In the genomic region with DNA sequence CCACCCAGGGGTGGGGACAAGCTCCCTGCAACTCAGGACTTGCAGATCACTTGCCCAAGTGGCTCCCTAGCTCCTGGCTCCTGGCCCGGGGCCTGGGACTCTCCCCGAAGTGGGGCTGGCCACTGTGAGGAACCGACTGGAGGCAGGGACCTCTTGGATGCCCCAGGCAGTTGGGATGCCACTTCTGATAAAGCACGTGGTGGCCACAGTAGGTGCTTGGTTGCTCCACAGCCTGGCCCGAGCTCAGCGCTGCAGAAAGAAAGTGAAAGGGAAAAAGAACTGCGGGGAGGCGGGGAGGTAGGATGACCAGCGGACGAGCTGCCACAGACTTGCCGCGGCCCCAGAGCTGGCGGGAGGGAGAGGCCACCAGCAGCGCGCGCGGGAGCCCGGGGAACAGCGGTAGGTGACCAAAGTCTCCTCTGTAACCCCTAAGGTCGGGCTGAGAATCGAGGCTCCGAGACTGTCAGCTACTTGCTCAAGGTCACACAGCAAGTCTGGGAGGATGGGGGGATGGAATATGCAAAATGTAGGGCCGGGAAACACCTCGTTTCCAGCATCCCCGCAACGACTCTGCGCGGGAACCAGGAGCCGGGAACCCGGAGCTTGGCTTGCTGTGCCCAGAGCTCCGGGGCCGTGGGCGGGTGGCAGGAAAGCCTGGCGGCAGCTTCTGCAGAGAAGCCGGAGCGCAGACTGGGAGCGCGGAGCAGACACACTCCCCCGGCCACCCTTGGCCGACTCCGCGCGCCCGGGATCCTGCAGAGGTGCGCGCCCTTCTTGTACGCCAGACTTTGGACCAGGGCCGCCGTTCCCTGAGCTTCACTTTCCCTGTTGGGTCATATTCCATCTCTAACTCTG, we compare ENCODE assay signal across 8 cellular contexts. TPM values are rescaled to one million over a fixed set of nuclear protein-coding genes. Genes with fewer than 3 reads are reported as not detected.
A peak's percentile ranks its signal among the peaks of the same experiment; 100 is the strongest.
DNase-seq lines count a peak whose midpoint lies in the region; ATAC-seq lines count a peak whose summit lies in the region.

No MANE protein-coding gene starts in this region.

- H3K4me3 ChIP-seq in HUES6 (ENCODE audit: low read depth, low read length), result peak overlapping the region; percentile 54
- peak overlapping the region; percentile 88 for H3K4me3 ChIP-seq in adipocyte (ENCODE audit: low read length)
- H3K4me3 ChIP-seq in iPS-11a (ENCODE audit: low read depth, low read length), result peak overlapping the region; percentile 17
- peak overlapping the region; percentile 42 to 61 (median 49) for H3K4me3 ChIP-seq in skin epidermis

- H3K4me3 Mint-ChIP-seq in activated CD8-positive, alpha-beta memory T cell treated with anti-CD3 and anti-CD28 coated beads, Interleukin-2, amount 10 ng/mL, durations not matched to agents 7 days and 5 days, result peak overlapping the region; percentile 90

- H3K36me3 ChIP-seq in HUES6 (ENCODE audit: control insufficient read depth, insufficient read depth, low read length) (no peaks in the 10 kb centered on the region), adipocyte (ENCODE audit: control insufficient read depth, insufficient read depth, low read length, severe bottlenecking) (no peaks in the 10 kb centered on the region)

- H3K4me1 Mint-ChIP-seq in activated CD8-positive, alpha-beta memory T cell treated with anti-CD3 and anti-CD28 coated beads, Interleukin-2, amount 10 ng/mL, durations not matched to agents 7 days and 5 days, result peaks cover 70% of the 10 kb centered on the region

- H3K27ac Mint-ChIP-seq in activated CD8-positive, alpha-beta memory T cell treated with anti-CD3 and anti-CD28 coated beads, Interleukin-2, amount 10 ng/mL, durations not matched to agents 7 days and 5 days, result peak overlapping the region; percentile 92

- no peaks in the 10 kb centered on the region for H3K27me3 Mint-ChIP-seq in activated CD8-positive, alpha-beta memory T cell treated with anti-CD3 and anti-CD28 coated beads, Interleukin-2, amount 10 ng/mL, durations not matched to agents 7 days and 5 days

- H3K4me1 ChIP-seq in HUES6 (ENCODE audit: control insufficient read depth, insufficient read depth, low read length) (peaks cover 8% of the 10 kb centered on the region; the same call in 1 of the 2 replicates), adipocyte (ENCODE audit: control insufficient read depth, insufficient read depth, low read length) (peaks cover 10% of the 10 kb centered on the region)

- no peak overlapping the region for H3K27ac ChIP-seq in HUES6 (ENCODE audit: low read depth, low read length)
- H3K27ac ChIP-seq in skin epidermis, result peak overlapping the region in 20 of 21 experiments; percentile 24 to 91 (median 73)

- CTCF ChIA-PET in activated CD8-positive, alpha-beta memory T cell treated with anti-CD3 and anti-CD28 coated beads, Interleukin-2, amount 10 ng/mL, durations not matched to agents 7 days and 5 days (lab: Charles Lee), result interaction anchor here (0.6 to 4.9 kb wide), 13 partner anchors 9 to 367 kb away, joined by 3 to 52 read pairs (median 4); partner anchors contain the start of gene NUBP1

- peak; percentile 71 for DNase-seq in activated CD8-positive, alpha-beta memory T cell treated with anti-CD3 and anti-CD28 coated beads, Interleukin-2, amount 10 ng/mL, durations not matched to agents 7 days and 5 days
- DNase-seq in activated CD8-positive, alpha-beta memory T cell treated with anti-CD3 and anti-CD28 coated beads for 24 hours, result no peak
- DNase-seq in adipocyte (ENCODE audit: low read depth) (peak; percentile 67), NCI-H1930 (lab: John Stamatoyannopoulos, UW) (no peak)

- peak; percentile 18 for ATAC-seq in activated CD8-positive, alpha-beta memory T cell treated with anti-CD3 and anti-CD28 coated beads, Interleukin-2, amount 10 ng/mL, durations not matched to agents 7 days and 5 days
- no peak for ATAC-seq in HG03097 (IDR thresholded peaks at IDR 0.05; ENCODE audit: low FRiP score, unreplicated experiment)

- H3K36me3 Mint-ChIP-seq in activated CD8-positive, alpha-beta memory T cell treated with anti-CD3 and anti-CD28 coated beads, Interleukin-2, amount 10 ng/mL, durations not matched to agents 7 days and 5 days, result peaks cover 45% of the 10 kb centered on the region

- H3K9me3 ChIP-seq in HUES6 (ENCODE audit: control insufficient read depth, insufficient read depth, low read depth, low read length) (no peaks in the 10 kb centered on the region), adipocyte (ENCODE audit: control insufficient read depth, low read length) (no peaks in the 10 kb centered on the region)

- H3K27me3 ChIP-seq in HUES6 (ENCODE audit: control insufficient read depth, insufficient read depth, low read length), result peaks cover 85% of the 10 kb centered on the region
- peaks cover 7% of the 10 kb centered on the region for H3K27me3 ChIP-seq in adipocyte (replicated peaks; ENCODE audit: control insufficient read depth, insufficient read depth, low read length)

- no peak overlapping the region for H3K9ac ChIP-seq in HUES6 (ENCODE audit: low read length)
- H3K9ac ChIP-seq in adipocyte (ENCODE audit: low read length), result peak overlapping the region; percentile 78

- no peaks in the 10 kb centered on the region for H3K9me3 Mint-ChIP-seq in activated CD8-positive, alpha-beta memory T cell treated with anti-CD3 and anti-CD28 coated beads, Interleukin-2, amount 10 ng/mL, durations not matched to agents 7 days and 5 days (ENCODE audit: low read depth)

RNA-seq across cellular contexts. Expression of gene CIITA, which starts 1.9 kb away (rescaled TPM):
- total RNA-seq in activated CD8-positive, alpha-beta memory T cell treated with anti-CD3 and anti-CD28 coated beads, Interleukin-2, amount 10 ng/mL, durations not matched to agents 7 days and 5 days, result 100 to 1,000 TPM in 1 of 2 experiments, 10 to 100 TPM in 1; 68.7 to 103 TPM

Comparison
In these comparisons a context has a peak if more than half of its experiments do, and no peak if none do; other contexts are left out.
1. DNase-seq: peak in activated CD8-positive, alpha-beta memory T cell treated with anti-CD3 and anti-CD28 coated beads, Interleukin-2, amount 10 ng/mL, durations not matched to agents 7 days and 5 days (single experiment) and adipocyte (single experiment); none in activated CD8-positive, alpha-beta memory T cell treated with anti-CD3 and anti-CD28 coated beads for 24 hours (single experiment) and NCI-H1930 (0 of 2).
2. H3K4me3 ChIP-seq: peak in every context shown above with its lines; median percentile 88 in adipocyte; 54 in HUES6; 49 in skin epidermis; 17 in iPS-11a.